Comparison of ENCODE assay signal across 13 cellular contexts in genomic region chr20:13839421-13840092, GRCh38. TPM values are rescaled to one million over a fixed set of nuclear protein-coding genes. Genes with fewer than 3 reads are reported as not detected.
DNase-seq lines count a peak whose midpoint lies in the region; TF ChIP-seq lines count a peak whose summit lies in the region.
"Had no signal": no experiment of that assay in that cellular context is flagged by ENCODE, and none has a peak within 500 bp of the region (broad histone marks: within the 10 kb centered on the region; RNA-seq: fewer than 3 reads in every experiment).

No MANE protein-coding gene starts in this region.

- H3K9me2 ChIP-seq in SK-N-SH = no peaks in the 10 kb centered on the region

- POLR2A ChIA-PET in SK-N-SH (lab: Yijun Ruan, JAX) = no interaction called here

- H2AFZ ChIP-seq in SK-N-SH (ENCODE audit: low read depth) = no peak overlapping the region
- no peak overlapping the region for H2AFZ ChIP-seq in smooth muscle cell (ENCODE audit: low read depth)
- H2AFZ ChIP-seq: parathyroid adenoma had no signal

- TF ChIP-seq RAD21 in SK-N-SH (IDR thresholded peaks at IDR 0.05; ENCODE audit: low read length) = no peak

- no peaks in the 10 kb centered on the region for H3F3A ChIP-seq in SK-N-SH (replicated peaks; ENCODE audit: insufficient read depth)
- no peaks in the 10 kb centered on the region for H3F3A ChIP-seq in smooth muscle cell (ENCODE audit: low read depth)

- WGBS in SK-N-SH (ENCODE audit: low lambda C conversion rate) = 28% methylated on average over 4 of the region's 4 CpGs
- 39% methylated on average over 4 of the region's 4 CpGs for WGBS in smooth muscle cell (ENCODE audit: low lambda C conversion rate)
- WGBS in suprapubic skin = 54% methylated on average over 4 of the region's 4 CpGs

- TF ChIP-seq EP300 in SK-N-SH (IDR thresholded peaks at IDR 0.05; ENCODE audit: borderline replicate concordance in 1 of 2, low read depth in 1 of 2, low read length in 1 of 2) = peak in 1 of 2 experiments; percentile 33; a peak in 1 of 4 replicates
- TF ChIP-seq EP300 in suprapubic skin (IDR thresholded peaks at IDR 0.05) = no peak

- no peak overlapping the region for H3K4me3 ChIP-seq in SK-N-SH (ENCODE audit: low read depth in 2 of 2, low read length in 1 of 2)
- H3K4me3 ChIP-seq in smooth muscle cell = no peak overlapping the region
- no peak overlapping the region for H3K4me3 ChIP-seq in HAP-1
- no peak overlapping the region for H3K4me3 ChIP-seq in suprapubic skin
- H3K4me3 ChIP-seq: gastrocnemius medialis had no signal

- H3K9ac ChIP-seq in SK-N-SH (no peak overlapping the region), smooth muscle cell (ENCODE audit: low read depth) (no peak overlapping the region)
- H3K9ac ChIP-seq: parathyroid adenoma had no signal

- in situ Hi-C loops in HAP-1 (cut with MboI; ENCODE audit: low sequenced_read_pairs) = no loop called here

- H3K27ac ChIP-seq in SK-N-SH (ENCODE audit: low read depth in 2 of 2, low read length in 1 of 2) (peak overlapping the region; percentile 10 to 40; a peak in 1 of 4 replicates), smooth muscle cell (ENCODE audit: low read depth) (no peak overlapping the region), suprapubic skin (no peak overlapping the region)
- H3K27ac ChIP-seq: gastrocnemius medialis, parathyroid adenoma had no signal

- H3K27me3 ChIP-seq in SK-N-SH (ENCODE audit: insufficient read depth) (no peaks in the 10 kb centered on the region), smooth muscle cell (ENCODE audit: low read depth) (no peaks in the 10 kb centered on the region), HAP-1 (ENCODE audit: low read depth) (no peaks in the 10 kb centered on the region), suprapubic skin (no peaks in the 10 kb centered on the region)
- H3K27me3 ChIP-seq: gastrocnemius medialis had no signal

- no peak for TF ChIP-seq CTCF in SK-N-SH (IDR thresholded peaks at IDR 0.05)
- TF ChIP-seq CTCF in smooth muscle cell (IDR thresholded peaks at IDR 0.05; ENCODE audit: borderline replicate concordance, insufficient read depth, poor library complexity, severe bottlenecking) = no peak
- TF ChIP-seq CTCF in suprapubic skin (IDR thresholded peaks at IDR 0.05) = no peak

- CTCF ChIA-PET in SK-N-SH (lab: Yijun Ruan, JAX) = no interaction called here

- no peak for TF ChIP-seq POLR2A in suprapubic skin (IDR thresholded peaks at IDR 0.05)

- H3K4me2 ChIP-seq in SK-N-SH (no peak overlapping the region), smooth muscle cell (peak overlapping the region; percentile 24)

- no peaks in the 10 kb centered on the region for H3K79me2 ChIP-seq in SK-N-SH (ENCODE audit: insufficient read depth)
- no peaks in the 10 kb centered on the region for H3K79me2 ChIP-seq in smooth muscle cell (ENCODE audit: low read depth)
- H3K79me2 ChIP-seq: parathyroid adenoma had no signal

- no peaks in the 10 kb centered on the region for H3K9me3 ChIP-seq in SK-N-SH
- H3K9me3 ChIP-seq in smooth muscle cell (replicated peaks; ENCODE audit: low read depth) = no peaks in the 10 kb centered on the region
- no peaks in the 10 kb centered on the region for H3K9me3 ChIP-seq in HAP-1
- H3K9me3 ChIP-seq in suprapubic skin = no peaks in the 10 kb centered on the region
- H3K9me3 ChIP-seq: gastrocnemius medialis had no signal

- H3K4me1 ChIP-seq in SK-N-SH (ENCODE audit: control insufficient read depth in 1 of 2, insufficient read depth in 2 of 2, low read depth in 1 of 2, low read length in 1 of 2) (no peaks in the 10 kb centered on the region), smooth muscle cell (ENCODE audit: low read depth) (peaks cover 3% of the 10 kb centered on the region), HAP-1 (no peaks in the 10 kb centered on the region), suprapubic skin (peaks cover 4% of the 10 kb centered on the region)
- H3K4me1 ChIP-seq: gastrocnemius medialis, parathyroid adenoma had no signal

- DNase-seq in H4 (ENCODE audit: low spot score) (peak; percentile 68), SK-N-SH (no peak), fibroblast of peridontal ligament (ENCODE audit: extremely low read depth) (peak; percentile 75), smooth muscle cell (lab: John Stamatoyannopoulos, UW; ENCODE audit: unreplicated experiment) (no peak), midbrain (lab: John Stamatoyannopoulos, UW) (no peak), HAP-1 (ENCODE audit: low spot score in 2 of 2) (no peak), suprapubic skin (ENCODE audit: low spot score in 2 of 2) (no peak), MV-4-11 (lab: John Stamatoyannopoulos, UW) (no peak)
- DNase-seq: gastrocnemius medialis; left ventricle myocardium superior; NCI-H69; stimulated activated naive CD8-positive, alpha-beta T cell treated with anti-CD3 and anti-CD28 coated beads, Interleukin-15, Interleukin-2, amounts not matched to agents 100 U/mL and 50 U/mL, for 24 hours had no signal

- no peaks in the 10 kb centered on the region for H3K36me3 ChIP-seq in SK-N-SH (replicated peaks in 1 of 2; ENCODE audit: control insufficient read depth in 1 of 2, insufficient read depth in 2 of 2, low read length in 1 of 2)
- H3K36me3 ChIP-seq in smooth muscle cell (ENCODE audit: low read depth) = no peaks in the 10 kb centered on the region
- H3K36me3 ChIP-seq in HAP-1 (replicated peaks) = no peaks in the 10 kb centered on the region
- no peaks in the 10 kb centered on the region for H3K36me3 ChIP-seq in suprapubic skin
- H3K36me3 ChIP-seq: gastrocnemius medialis had no signal

- H4K20me1 ChIP-seq in SK-N-SH (ENCODE audit: insufficient read depth) (no peaks in the 10 kb centered on the region), smooth muscle cell (ENCODE audit: low read depth) (no peaks in the 10 kb centered on the region)

TF ChIP-seq in SK-N-SH, 30 proteins besides CTCF, POLR2A, EP300 and RAD21:
- TF ChIP-seq TEAD4 (IDR thresholded peaks at IDR 0.05; ENCODE audit: borderline replicate concordance, insufficient read depth) = no peak
- TF ChIP-seq MAX (IDR thresholded peaks at IDR 0.05; ENCODE audit: low read depth) = no peak
- TF ChIP-seq TCF12 (IDR thresholded peaks at IDR 0.05) = peak; percentile 51
- TF ChIP-seq USF2 (IDR thresholded peaks at IDR 0.05; ENCODE audit: borderline replicate concordance, low read depth, low read length) = no peak
- peak; percentile 30; the same call in 1 of the 2 replicates for TF ChIP-seq PBX3 (IDR thresholded peaks at IDR 0.05)
TF ChIP-seq in SK-N-SH: peak in this region for 2.

RNA-seq across cellular contexts. Expression of gene NDUFAF5, which starts 54.7 kb away (rescaled TPM):
- 34.0 and 36.0 TPM in 2 replicates for total RNA-seq in H4 (2014; rRNA removed; shearing (Covaris generic))
- polyA plus RNA-seq in SK-N-SH (2012; rRNA removed) = 8.0 TPM in 2 replicates
- polyA plus RNA-seq in SK-N-SH (2012; cell fraction: cytosol; rRNA removed) = 10.9 and 16.5 TPM in 2 replicates
- 10.7 and 24.7 TPM in 2 replicates for polyA plus RNA-seq in SK-N-SH (2012; cell fraction: nucleus; rRNA removed)
- 15.1 and 19.6 TPM in 2 replicates for total RNA-seq in smooth muscle cell
- 23.7 and 27.9 TPM in 2 replicates for polyA plus RNA-seq in smooth muscle cell
- total RNA-seq in suprapubic skin = 10 to 100 TPM in 3 of 4 donors, 1 to 10 TPM in 1; 5.3 to 47.9 (median 20.1) TPM

RNA-seq across cellular contexts. Expression of gene ESF1, which starts 54.8 kb away (rescaled TPM):
- total RNA-seq in H4 (2014; rRNA removed; shearing (Covaris generic)) = 3.7 and 7.9 TPM in 2 replicates
- polyA plus RNA-seq in SK-N-SH (2012; rRNA removed) = 1.4 and 1.8 TPM in 2 replicates
- 2.5 and 4.6 TPM in 2 replicates for polyA plus RNA-seq in SK-N-SH (2012; cell fraction: cytosol; rRNA removed)
- 0.85 and 1.9 TPM in 2 replicates for polyA plus RNA-seq in SK-N-SH (2012; cell fraction: nucleus; rRNA removed)
- total RNA-seq in smooth muscle cell = 9.3 and 10.7 TPM in 2 replicates
- polyA plus RNA-seq in smooth muscle cell = 5.6 and 7.6 TPM in 2 replicates
- 10 to 100 TPM in 3 of 4 donors, 1 to 10 TPM in 1; 9.0 to 20.4 (median 10.9) TPM for total RNA-seq in suprapubic skin

Comparison
In these comparisons a context has a peak if more than half of its experiments do, and no peak if none do; other contexts are left out.
1. DNase-seq: peak in H4 (single experiment) and fibroblast of peridontal ligament (single experiment); none in SK-N-SH (single experiment), smooth muscle cell (single experiment), midbrain (single experiment), HAP-1 (0 of 2), suprapubic skin (0 of 2) and MV-4-11 (single experiment).
2. H3K27ac ChIP-seq: peak in SK-N-SH (2 of 2); none in smooth muscle cell (single experiment) and suprapubic skin (single experiment).